ENCODE assay signal across 1 cellular context in genomic region chr2:46806526-46806925, GRCh38.
A peak's percentile ranks its signal among the peaks of the same experiment; 100 is the strongest.
TF ChIP-seq lines count a peak whose summit lies in the region.

No MANE protein-coding gene starts in this region.

TF ChIP-seq in SK-N-SH, 30 proteins besides CTCF, POLR2A, EP300 and RAD21:
- TF ChIP-seq POLR2AphosphoS5 (IDR thresholded peaks at IDR 0.05; ENCODE audit: low read depth, low read length) (peak; percentile 48; the same call in 1 of the 2 replicates), JUND (IDR thresholded peaks at IDR 0.05) (peak; percentile 90), NRF1 (IDR thresholded peaks at IDR 0.05; ENCODE audit: low read depth, low read length) (no peak), FOXM1 (IDR thresholded peaks at IDR 0.05; ENCODE audit: low read depth) (peak; percentile 90), RXRA (IDR thresholded peaks at IDR 0.05; ENCODE audit: borderline replicate concordance, low read depth) (peak; percentile 58), NFIC (IDR thresholded peaks at IDR 0.05; ENCODE audit: borderline replicate concordance) (peak; percentile 79), FOSL2 (IDR thresholded peaks at IDR 0.05; ENCODE audit: borderline replicate concordance, low read depth) (peak; percentile 90), ELF1 (IDR thresholded peaks at IDR 0.05) (no peak), EZH2phosphoT487 (IDR thresholded peaks at IDR 0.05; ENCODE audit: borderline replicate concordance, low read depth) (no peak), ZBTB33 (IDR thresholded peaks at IDR 0.05; ENCODE audit: borderline replicate concordance, low read depth) (peak; percentile 41; the same call in 1 of the 2 replicates), PBX3 (IDR thresholded peaks at IDR 0.05) (peak; percentile 78), YY1 (IDR thresholded peaks at IDR 0.05; ENCODE audit: low read depth) (peak; percentile 62; the same call in 1 of the 2 replicates), TCF12 (IDR thresholded peaks at IDR 0.05) (peak; percentile 81), MEF2A (IDR thresholded peaks at IDR 0.05; ENCODE audit: borderline replicate concordance, low read depth) (peak; percentile 67; the same call in 1 of the 2 replicates), MAX (IDR thresholded peaks at IDR 0.05; ENCODE audit: low read depth) (peak; percentile 58; the same call in 1 of the 2 replicates)
TF ChIP-seq in SK-N-SH: peak in this region for 12.
